In the genomic region with DNA sequence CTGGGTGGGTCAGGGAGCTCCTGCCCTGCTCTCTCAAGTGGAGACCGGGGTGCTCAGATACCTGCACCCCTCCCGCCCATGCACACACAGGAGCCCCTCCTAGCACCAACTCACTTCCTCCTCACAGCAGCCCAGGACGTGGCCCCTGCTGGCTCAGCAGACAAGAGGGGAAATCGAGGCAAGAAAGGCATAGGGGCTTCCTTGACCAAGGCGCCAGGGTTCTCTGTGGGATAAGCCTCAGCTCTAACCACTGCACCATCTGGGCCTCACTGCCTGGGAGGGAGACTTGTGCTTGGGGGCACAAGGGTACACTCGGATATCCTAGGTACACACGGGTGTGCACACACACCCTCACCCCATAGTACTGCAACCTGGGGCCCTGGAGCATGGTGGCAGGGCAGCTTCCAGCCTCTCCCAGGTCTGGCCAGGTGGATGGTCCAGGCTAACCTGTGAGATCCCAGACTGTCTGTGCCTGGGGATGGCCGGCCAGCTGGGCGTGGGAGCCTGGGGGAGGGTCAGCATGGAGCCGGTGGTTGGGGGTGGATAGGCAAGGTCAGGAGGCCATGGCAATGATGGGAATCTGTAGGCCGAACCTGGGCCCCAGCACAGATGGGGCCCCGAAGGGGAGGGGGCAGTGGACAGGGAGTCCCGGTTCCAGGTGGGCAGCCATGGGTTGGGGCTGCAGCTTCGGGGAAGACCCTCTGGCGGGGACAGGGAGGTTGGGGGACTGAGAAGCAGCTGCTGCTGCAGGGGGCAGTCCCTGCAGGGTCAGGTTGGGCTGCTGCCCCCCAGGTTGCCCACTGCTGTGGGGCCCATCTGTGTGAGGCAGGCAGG, we compare ENCODE assay signal across 15 cellular contexts.
"Had no signal": no experiment of that assay in that cellular context is flagged by ENCODE, and none has a peak within 500 bp of the region (broad histone marks: within the 10 kb centered on the region; RNA-seq: fewer than 3 reads in every experiment).

No MANE protein-coding gene starts in this region.

- H3K9me3 ChIP-seq: esophagus squamous epithelium, lower lobe of right lung, thyroid gland had no signal

- H3K36me3 ChIP-seq: esophagus squamous epithelium, lower lobe of right lung, neural progenitor cell, thyroid gland had no signal

- H3K4me1 Mint-ChIP-seq: mesothelial cell of epicardium; neural progenitor cell; stimulated activated effector memory CD8-positive, alpha-beta T cell treated with anti-CD3 and anti-CD28 coated beads, Interleukin-12 subunit alpha, Interleukin-12 subunit beta, amount 100 ng/mL, for 72 hours had no signal

- H3K27ac ChIP-seq: esophagus squamous epithelium, lower lobe of right lung, neural progenitor cell, thyroid gland had no signal

- H3K4me1 ChIP-seq: esophagus squamous epithelium, lower lobe of right lung, neural progenitor cell, thyroid gland had no signal

- ATAC-seq: activated CD4-positive, CD25-positive, alpha-beta regulatory T cell treated with anti-CD3 and anti-CD28 coated beads, Interleukin-2, amount 50 U/mL, for 24 hours; lower lobe of right lung; SK-N-SH treated with all-trans-retinoic acid at 6 μM for 48 hours had no signal

- H3K4me3 ChIP-seq: esophagus squamous epithelium, lower lobe of right lung, neural progenitor cell, thyroid gland had no signal

- H3K27me3 ChIP-seq: esophagus squamous epithelium, neural progenitor cell, thyroid gland had no signal

- H3K9me3 Mint-ChIP-seq: stimulated activated effector memory CD8-positive, alpha-beta T cell treated with anti-CD3 and anti-CD28 coated beads, Interleukin-12 subunit alpha, Interleukin-12 subunit beta, amount 100 ng/mL, for 72 hours had no signal

- H3K27ac Mint-ChIP-seq: mesothelial cell of epicardium; neural progenitor cell; stimulated activated effector memory CD8-positive, alpha-beta T cell treated with anti-CD3 and anti-CD28 coated beads, Interleukin-12 subunit alpha, Interleukin-12 subunit beta, amount 100 ng/mL, for 72 hours had no signal

- H3K36me3 Mint-ChIP-seq: neural progenitor cell; stimulated activated effector memory CD8-positive, alpha-beta T cell treated with anti-CD3 and anti-CD28 coated beads, Interleukin-12 subunit alpha, Interleukin-12 subunit beta, amount 100 ng/mL, for 72 hours had no signal

- H3K4me3 Mint-ChIP-seq: mesothelial cell of epicardium; neural progenitor cell; stimulated activated effector memory CD8-positive, alpha-beta T cell treated with anti-CD3 and anti-CD28 coated beads, Interleukin-12 subunit alpha, Interleukin-12 subunit beta, amount 100 ng/mL, for 72 hours had no signal

- DNase-seq: activated CD4-positive, alpha-beta T cell treated with anti-CD3 and anti-CD28 coated beads, Interleukin-2, amount 50 U/mL, for 1 hour; activated naive CD4-positive, alpha-beta T cell treated with anti-CD3 and anti-CD28 coated beads, Interleukin-2, amount 50 U/mL, for 16 hours; activated T-cell treated with anti-CD3 and anti-CD28 coated beads for 4 hours; effector CD4-positive, alpha-beta T cell; esophagus squamous epithelium; glutamatergic neuron; lower lobe of right lung; T-helper 1 cell; T1000; thyroid gland had no signal
